Comparison of ENCODE assay signal across 1 cellular context in genomic region chr10:93379366-93380042, GRCh38.
TF ChIP-seq lines count a peak whose summit lies in the region.

No MANE protein-coding gene starts in this region.

TF ChIP-seq in GM23338, 12 proteins besides CTCF, POLR2A, EP300 and RAD21 (continued from another document):
- no peak for TF ChIP-seq ZNF462 (CRISPR knock-in tag; IDR thresholded peaks at IDR 0.05)
- TF ChIP-seq REST (IDR thresholded peaks at IDR 0.05; ENCODE audit: unreplicated experiment) = no peak
